ENCODE assay signal across 8 cellular contexts in genomic region chr4:172962564-172963353, GRCh38.
DNase-seq lines count a peak whose midpoint lies in the region; ATAC-seq and TF ChIP-seq lines count a peak whose summit lies in the region.

No MANE protein-coding gene starts in this region.

- WGBS in lung, 2 donors, result 43 to 63% methylated on average over 10 of the region's 10 CpGs

- peak overlapping the region in 1 of 2 donors; percentile 68 for H3K27ac ChIP-seq in lung (ENCODE audit: low read depth in 1 of 2, low read length in 1 of 2)

- no peaks in the 10 kb centered on the region for H3K36me3 ChIP-seq in lung (ENCODE audit: control insufficient read depth in 2 of 2, insufficient read depth in 2 of 2, low read length in 2 of 2)

- H3K4me3 ChIP-seq in lung, result no peak overlapping the region

- DNase-seq in AG08396 (ENCODE audit: low spot score) (peak; percentile 61), NCI-H1417 treated with DMSO at 0.1 percent for 48 hours (lab: John Stamatoyannopoulos, UW) (peak; percentile 10), astrocyte of the hippocampus (ENCODE audit: low read depth, low spot score) (peak; percentile 92), lung (ENCODE audit: low spot score) (peak; percentile 33), foreskin melanocyte (no peak), NCI-H2227 treated with DMSO at 0.1 percent for 48 hours (lab: John Stamatoyannopoulos, UW) (no peak)
- DNase-seq in activated CD4-positive, alpha-beta T cell treated with anti-CD3 and anti-CD28 coated beads, Interleukin-2, amount 50 U/mL, for 48 hours, result no peak

- no peaks in the 10 kb centered on the region for H3K9me3 ChIP-seq in lung (ENCODE audit: control insufficient read depth in 2 of 2, insufficient read depth in 1 of 2, low read length in 1 of 2)

- TF ChIP-seq CTCF in lung (IDR thresholded peaks at IDR 0.05; ENCODE audit: control extremely low read depth, extremely low read depth), result no peak

- no peaks in the 10 kb centered on the region for H3K27me3 ChIP-seq in lung (ENCODE audit: control insufficient read depth, insufficient read depth)

- peaks cover 0 to 2% of the 10 kb centered on the region in 2 donors for H3K4me1 ChIP-seq in lung (ENCODE audit: control insufficient read depth in 2 of 2, insufficient read depth in 2 of 2, low read length in 2 of 2)

- ATAC-seq in lung (ENCODE audit: insufficient read depth, low FRiP score) (peak; percentile 66), GM18498 (IDR thresholded peaks at IDR 0.05; ENCODE audit: unreplicated experiment) (no peak)

Comparison
In these comparisons a context has a peak if more than half of its experiments do, and no peak if none do; other contexts are left out.
1. DNase-seq: peak in AG08396 (single experiment), NCI-H1417 treated with DMSO at 0.1 percent for 48 hours (single experiment), astrocyte of the hippocampus (single experiment) and lung (single experiment); none in foreskin melanocyte (single experiment), activated CD4-positive, alpha-beta T cell treated with anti-CD3 and anti-CD28 coated beads, Interleukin-2, amount 50 U/mL, for 48 hours (0 of 2) and NCI-H2227 treated with DMSO at 0.1 percent for 48 hours (single experiment).